8 cellular contexts compared by ENCODE assay signal in genomic region chr11:95150977-95151684, GRCh38.
DNase-seq lines count a peak whose midpoint lies in the region; ATAC-seq, FAIRE-seq and TF ChIP-seq lines count a peak whose summit lies in the region.

No MANE protein-coding gene starts in this region.

- H3K36me3 ChIP-seq in GM12878 (ENCODE audit: control insufficient read depth in 2 of 2, insufficient read depth in 2 of 2, low read length in 1 of 2): no peaks in the 10 kb centered on the region

- H3K4me1 ChIP-seq in GM12878 (ENCODE audit: control insufficient read depth, insufficient read depth, low read length): peaks cover 2% of the 10 kb centered on the region; the same call in 1 of the 2 replicates

- H4K20me1 ChIP-seq in GM12878 (ENCODE audit: control insufficient read depth, insufficient read depth): no peaks in the 10 kb centered on the region

- POLR2A ChIA-PET in GM12878 (lab: Charles Lee): interaction anchor here (0.9 to 4.4 kb wide), 8 partner anchors 52 to 610 kb away, joined by 3 to 20 read pairs (median 6); partner anchors contain the start of gene SESN3

- TF ChIP-seq POLR2A in GM12878 (IDR thresholded peaks at IDR 0.05; ENCODE audit: low read depth, low read length): peak; percentile 75

- CTCF ChIA-PET in GM12878 (lab: Yijun Ruan, JAX): interaction anchor here (0.7 to 24.1 kb wide), 47 partner anchors 8 to 1313 kb away, joined by 3 to 590 read pairs (median 5); partner anchors contain the start of genes CEP57, ENDOD1, FAM76B and SESN3

- RAD21 ChIA-PET in GM12878 (lab: Charles Lee; ENCODE audit: unreplicated experiment): interaction anchor here (0.7 to 16.6 kb wide), 25 partner anchors 9 to 1274 kb away, joined by 3 to 425 read pairs (median 4); partner anchors contain the start of genes ENDOD1, MAML2, SESN3 and SRSF8

- peak; percentile 38; the same call in 1 of the 2 replicates for TF ChIP-seq RAD21 in GM12878 (IDR thresholded peaks at IDR 0.05; ENCODE audit: insufficient read depth, low read depth, low read length)

- H3K9ac ChIP-seq in GM12878 (ENCODE audit: control insufficient read depth, insufficient read depth, low read length): peak overlapping the region; percentile 61

- in situ Hi-C loops in GM12878 (cut with MboI): loop anchor here (5.0 kb wide), 3 partner anchors 556 to 1276 kb away; no protein-coding TSS in a partner anchor

- TF ChIP-seq EP300 in GM12878 (IDR thresholded peaks at IDR 0.05; ENCODE audit: borderline replicate concordance in 1 of 2, control insufficient read depth in 1 of 2, low read depth in 2 of 2, low read length in 2 of 2): no peak

- H2AFZ ChIP-seq in GM12878 (ENCODE audit: control insufficient read depth, low read depth, low read length): peak overlapping the region; percentile 89

- peak overlapping the region; percentile 93 for H3K4me2 ChIP-seq in GM12878 (ENCODE audit: control insufficient read depth, insufficient read depth)

- H3K27me3 ChIP-seq in GM12878 (replicated peaks in 1 of 2; ENCODE audit: control insufficient read depth in 2 of 2, insufficient read depth in 2 of 2, low read length in 1 of 2): no peaks in the 10 kb centered on the region

- BruUV-seq in GM12878 (replicated peaks; lab: Mats Ljungman, UMichigan): TSS peak; percentile 86

- peak; percentile 92 for DNase-seq in NCI-H1092 treated with DMSO at 0.1 percent for 48 hours (lab: John Stamatoyannopoulos, UW)
- peak; percentile 42 for DNase-seq in T1000 (lab: John Stamatoyannopoulos, UW)
- peak; percentile 77 for DNase-seq in GM12878 (ENCODE audit: low read depth, low spot score)
- DNase-seq in iPS DF 19.7 (ENCODE audit: low read depth, low spot score): peak; percentile 80
- DNase-seq in sciatic nerve (ENCODE audit: low spot score): peak; percentile 96
- DNase-seq in NCI-H748 (lab: John Stamatoyannopoulos, UW; ENCODE audit: unreplicated experiment): no peak

- SMC1A ChIA-PET in GM12878 (lab: Charles Lee; ENCODE audit: uncharacterized antibody, unreplicated experiment): interaction anchor here (0.8 to 12.5 kb wide), 24 partner anchors 12 to 698 kb away, joined by 3 to 474 read pairs (median 4); partner anchors contain the start of genes SESN3 and SRSF8

- TF ChIP-seq CTCF in GM12874 (IDR thresholded peaks at IDR 0.05; ENCODE audit: insufficient read depth, low read depth, low read length): peak; percentile 77
- TF ChIP-seq CTCF in GM12878 (IDR thresholded peaks at IDR 0.05 in 2 of 3, conservative IDR thresholded peaks at IDR 0.05 in 1 of 3; ENCODE audit: control insufficient read depth in 2 of 3, extremely low read depth in 1 of 3, insufficient read depth in 1 of 3, low read depth in 3 of 3, low read length in 3 of 3): peak; percentile 79 to 97 (median 87)

- no peaks in the 10 kb centered on the region for H3K9me3 ChIP-seq in GM12878 (replicated peaks; ENCODE audit: control insufficient read depth, insufficient read depth, low read length)

- ATAC-seq in HG02623 (IDR thresholded peaks at IDR 0.05; ENCODE audit: unreplicated experiment) (peak; percentile 85), GM12878 (peak; percentile 89), sciatic nerve (peak; percentile 93)

- no peaks in the 10 kb centered on the region for H3K79me2 ChIP-seq in GM12878 (ENCODE audit: control insufficient read depth, insufficient read depth, low read length)

- peak; percentile 97 for FAIRE-seq in GM12878 (lab: Jason Lieb, UNC)

- H3K4me3 ChIP-seq in GM12878: peak overlapping the region; percentile 80

- H3K27ac ChIP-seq in GM12878 (ENCODE audit: control insufficient read depth, insufficient read depth): peak overlapping the region; percentile 56

- intact Hi-C loops in GM12878 (cut with micrococcal nuclease; ENCODE audit: unreplicated experiment): loop anchor here (1.0 to 5.0 kb wide), 10 partner anchors 62 to 1276 kb away; partner anchors contain the start of genes ENDOD1 and MTMR2
- intact Hi-C loops in sciatic nerve (cut with DNase I): loop anchor here (2.0 to 5.0 kb wide), 2 partner anchors 551 to 614 kb away; no protein-coding TSS in a partner anchor

- 1% methylated on average over 53 of the region's 53 CpGs for WGBS in GM12878 (ENCODE audit: insufficient coverage, insufficient replicate concordance, low lambda C conversion rate, missing lambda C conversion rate)

TF ChIP-seq in GM12878, 131 proteins besides CTCF, POLR2A, EP300 and RAD21 (continues in another document):
- TF ChIP-seq, protein P1, sequence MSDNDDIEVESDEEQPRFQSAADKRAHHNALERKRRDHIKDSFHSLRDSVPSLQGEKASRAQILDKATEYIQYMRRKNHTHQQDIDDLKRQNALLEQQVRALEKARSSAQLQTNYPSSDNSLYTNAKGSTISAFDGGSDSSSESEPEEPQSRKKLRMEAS (IDR thresholded peaks at IDR 0.05; ENCODE audit: low read depth, low read length): peak; percentile 73; the same call in 1 of the 2 replicates
- TF ChIP-seq, protein P2, sequence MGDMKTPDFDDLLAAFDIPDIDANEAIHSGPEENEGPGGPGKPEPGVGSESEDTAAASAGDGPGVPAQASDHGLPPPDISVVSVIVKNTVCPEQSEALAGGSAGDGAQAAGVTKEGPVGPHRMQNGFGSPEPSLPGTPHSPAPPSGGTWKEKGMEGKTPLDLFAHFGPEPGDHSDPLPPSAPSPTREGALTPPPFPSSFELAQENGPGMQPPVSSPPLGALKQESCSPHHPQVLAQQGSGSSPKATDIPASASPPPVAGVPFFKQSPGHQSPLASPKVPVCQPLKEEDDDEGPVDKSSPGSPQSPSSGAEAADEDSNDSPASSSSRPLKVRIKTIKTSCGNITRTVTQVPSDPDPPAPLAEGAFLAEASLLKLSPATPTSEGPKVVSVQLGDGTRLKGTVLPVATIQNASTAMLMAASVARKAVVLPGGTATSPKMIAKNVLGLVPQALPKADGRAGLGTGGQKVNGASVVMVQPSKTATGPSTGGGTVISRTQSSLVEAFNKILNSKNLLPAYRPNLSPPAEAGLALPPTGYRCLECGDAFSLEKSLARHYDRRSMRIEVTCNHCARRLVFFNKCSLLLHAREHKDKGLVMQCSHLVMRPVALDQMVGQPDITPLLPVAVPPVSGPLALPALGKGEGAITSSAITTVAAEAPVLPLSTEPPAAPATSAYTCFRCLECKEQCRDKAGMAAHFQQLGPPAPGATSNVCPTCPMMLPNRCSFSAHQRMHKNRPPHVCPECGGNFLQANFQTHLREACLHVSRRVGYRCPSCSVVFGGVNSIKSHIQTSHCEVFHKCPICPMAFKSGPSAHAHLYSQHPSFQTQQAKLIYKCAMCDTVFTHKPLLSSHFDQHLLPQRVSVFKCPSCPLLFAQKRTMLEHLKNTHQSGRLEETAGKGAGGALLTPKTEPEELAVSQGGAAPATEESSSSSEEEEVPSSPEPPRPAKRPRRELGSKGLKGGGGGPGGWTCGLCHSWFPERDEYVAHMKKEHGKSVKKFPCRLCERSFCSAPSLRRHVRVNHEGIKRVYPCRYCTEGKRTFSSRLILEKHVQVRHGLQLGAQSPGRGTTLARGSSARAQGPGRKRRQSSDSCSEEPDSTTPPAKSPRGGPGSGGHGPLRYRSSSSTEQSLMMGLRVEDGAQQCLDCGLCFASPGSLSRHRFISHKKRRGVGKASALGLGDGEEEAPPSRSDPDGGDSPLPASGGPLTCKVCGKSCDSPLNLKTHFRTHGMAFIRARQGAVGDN (IDR thresholded peaks at IDR 0.05): peak; percentile 93
- no peak for TF ChIP-seq STAT1 (conservative IDR thresholded peaks at IDR 0.05)
- TF ChIP-seq RBBP5 (conservative IDR thresholded peaks at IDR 0.05): no peak
- no peak for TF ChIP-seq ASH2L (IDR thresholded peaks at IDR 0.05; ENCODE audit: borderline replicate concordance, low read depth)
- no peak for TF ChIP-seq EGR1 (IDR thresholded peaks at IDR 0.05; ENCODE audit: borderline replicate concordance in 1 of 2, low read depth in 2 of 2, low read length in 2 of 2)
- TF ChIP-seq TAF1 (IDR thresholded peaks at IDR 0.05; ENCODE audit: borderline replicate concordance, low read depth, low read length): peak; percentile 63; the same call in 1 of the 2 replicates
- peak; percentile 64; the same call in 1 of the 2 replicates for TF ChIP-seq FOXM1 (IDR thresholded peaks at IDR 0.05; ENCODE audit: low read depth, low read length)
- no peak for TF ChIP-seq RUNX3 (IDR thresholded peaks at IDR 0.05; ENCODE audit: low read length)
- TF ChIP-seq HDGF (IDR thresholded peaks at IDR 0.05): peak; percentile 77; the same call in 1 of the 2 replicates
- no peak for TF ChIP-seq KDM1A (IDR thresholded peaks at IDR 0.05; ENCODE audit: borderline replicate concordance)
- TF ChIP-seq ETV6 (conservative IDR thresholded peaks at IDR 0.05 in 1 of 2, IDR thresholded peaks at IDR 0.05 in 1 of 2; ENCODE audit: borderline replicate concordance in 1 of 2, low read depth in 1 of 2): no peak
- no peak for TF ChIP-seq NR2C1 (IDR thresholded peaks at IDR 0.05)
- no peak for TF ChIP-seq FOXK2 (IDR thresholded peaks at IDR 0.05)
- TF ChIP-seq MTA3 (IDR thresholded peaks at IDR 0.05; ENCODE audit: borderline replicate concordance, low read length): no peak
- peak; percentile 88 for TF ChIP-seq CREM (IDR thresholded peaks at IDR 0.05; ENCODE audit: low read depth)
- TF ChIP-seq JUND (IDR thresholded peaks at IDR 0.05; ENCODE audit: low read depth, low read length): 0 out of 2 replicates have a peak, but pooled peaks have one; percentile 7
- no peak for TF ChIP-seq STAT3 (IDR thresholded peaks at IDR 0.05; ENCODE audit: low read depth, low read length)
- peak; percentile 75 for TF ChIP-seq LARP7 (IDR thresholded peaks at IDR 0.05)
- no peak for TF ChIP-seq NRF1 (conservative IDR thresholded peaks at IDR 0.05; ENCODE audit: low read depth, low read length)
- no peak for TF ChIP-seq MEF2A (IDR thresholded peaks at IDR 0.05; ENCODE audit: insufficient read depth, low read depth, low read length)
- no peak; the same call in 1 of the 2 replicates for TF ChIP-seq TBL1XR1 (IDR thresholded peaks at IDR 0.05; ENCODE audit: low read depth, low read length)
- peak; percentile 82; the same call in 1 of the 2 replicates for TF ChIP-seq SMARCA5 (IDR thresholded peaks at IDR 0.05)
